ENCODE assay signal across 8 cellular contexts in genomic region chr9:97803167-97804058, GRCh38. TPM values are rescaled to one million over a fixed set of nuclear protein-coding genes. Genes with fewer than 3 reads are reported as not detected.
A peak's percentile ranks its signal among the peaks of the same experiment; 100 is the strongest.
DNase-seq lines count a peak whose midpoint lies in the region; ATAC-seq lines count a peak whose summit lies in the region.

No MANE protein-coding gene starts in this region.

- H3K27ac ChIP-seq in esophagus (ENCODE audit: low read depth in 2 of 2, low read length in 1 of 2), result peak overlapping the region; percentile 39 to 80

- H3K9me3 ChIP-seq in esophagus (ENCODE audit: control insufficient read depth in 2 of 2, insufficient read depth in 1 of 2, low read depth in 1 of 2, low read length in 1 of 2) (no peaks in the 10 kb centered on the region), mucosa of stomach (ENCODE audit: control insufficient read depth, low read length) (no peaks in the 10 kb centered on the region)

- DNase-seq in AG20443 (ENCODE audit: low spot score), result peak; percentile 96
- DNase-seq in GM19240 (ENCODE audit: insufficient read length, low spot score), result peak; percentile 81
- DNase-seq in NOMO-1 (lab: John Stamatoyannopoulos, UW; ENCODE audit: unreplicated experiment in 2 of 2), result peak; percentile 52 to 53
- DNase-seq in activated T-cell treated with anti-CD3 and anti-CD28 coated beads for 1 hour (ENCODE audit: low read depth), result peak; percentile 69
- DNase-seq in stimulated activated CD8-positive, alpha-beta memory T cell treated with anti-CD3 and anti-CD28 coated beads, Interleukin-4, amount 100 ng/mL, for 4 hours (ENCODE audit: low read depth in 2 of 2, low spot score in 1 of 2), result peak; percentile 37 to 40

- no peaks in the 10 kb centered on the region for H3K4me1 ChIP-seq in esophagus (ENCODE audit: control insufficient read depth in 2 of 2, insufficient read depth in 2 of 2, low read length in 1 of 2)
- H3K4me1 ChIP-seq in mucosa of stomach (ENCODE audit: control insufficient read depth, insufficient read depth, low read length), result no peaks in the 10 kb centered on the region

- WGBS in esophagus, 2 donors, result 2% methylated on average over 40 to 75 of the region's 75 CpGs

- H3K4me3 ChIP-seq in esophagus (ENCODE audit: low read depth in 1 of 2, low read length in 2 of 2), result peak overlapping the region; percentile 37 to 52
- H3K4me3 ChIP-seq in mucosa of stomach (ENCODE audit: low read length), result peak overlapping the region; percentile 19

- no peaks in the 10 kb centered on the region for H3K27me3 ChIP-seq in esophagus (ENCODE audit: control insufficient read depth in 1 of 2, insufficient read depth in 2 of 2, low read length in 2 of 2)
- H3K27me3 ChIP-seq in mucosa of stomach (ENCODE audit: control insufficient read depth, insufficient read depth, low read length), result peaks cover 12% of the 10 kb centered on the region

- H3K36me3 ChIP-seq in esophagus (ENCODE audit: control insufficient read depth in 2 of 2, insufficient read depth in 2 of 2, low read length in 1 of 2) (no peaks in the 10 kb centered on the region), mucosa of stomach (ENCODE audit: control insufficient read depth, insufficient read depth, low read length) (no peaks in the 10 kb centered on the region)

- H3K9ac ChIP-seq in mucosa of stomach (ENCODE audit: low read length), result peak overlapping the region; percentile 30

- ATAC-seq in HG03442 (IDR thresholded peaks at IDR 0.05; ENCODE audit: unreplicated experiment), result peak; percentile 82

RNA-seq across cellular contexts. Expression of gene FOXE1, which starts 49.6 kb away (rescaled TPM):
- 1 to 10 TPM; 3.5 to 6.5 TPM for polyA plus RNA-seq in esophagus

Comparison
In these comparisons a context has a peak if more than half of its experiments do, and no peak if none do; other contexts are left out.
1. Peak in every context shown above with its lines: DNase-seq, ATAC-seq, H3K4me3 ChIP-seq and H3K27ac ChIP-seq.
2. DNase-seq: peak in every context shown above with its lines; median percentile 96 in AG20443; 81 in GM19240; 69 in activated T-cell treated with anti-CD3 and anti-CD28 coated beads for 1 hour; 52 in NOMO-1; 38 in stimulated activated CD8-positive, alpha-beta memory T cell treated with anti-CD3 and anti-CD28 coated beads, Interleukin-4, amount 100 ng/mL, for 4 hours.